In genomic region chr3:172461530-172462138, GRCh38 we compare ENCODE assay signal across 9 cellular contexts. TPM values are rescaled to one million over a fixed set of nuclear protein-coding genes. Genes with fewer than 3 reads are reported as not detected.
DNase-seq lines count a peak whose midpoint lies in the region; ATAC-seq and TF ChIP-seq lines count a peak whose summit lies in the region.
"Had no signal": no experiment of that assay in that cellular context is flagged by ENCODE, and none has a peak within 500 bp of the region (broad histone marks: within the 10 kb centered on the region; RNA-seq: fewer than 3 reads in every experiment).

No MANE protein-coding gene starts in this region.

- H3K27me3 Mint-ChIP-seq in immature natural killer cell (ENCODE audit: low read depth in 3 of 3) = peaks cover 0 to 5% (median under 1%) of the 10 kb centered on the region in 3 donors
- H3K27me3 Mint-ChIP-seq in activated CD4-positive, alpha-beta memory T cell treated with anti-CD3 and anti-CD28 coated beads for 36 hours = no peaks in the 10 kb centered on the region

- H3K4me3 ChIP-seq in AG09309 (ENCODE audit: control insufficient read depth, low read depth, low read length) (no peak overlapping the region), WI38 (ENCODE audit: low read depth, low read length) (no peak overlapping the region)
- H3K4me3 ChIP-seq: HAP-1 had no signal

- POLR2A ChIA-PET in activated CD4-positive, alpha-beta memory T cell treated with anti-CD3 and anti-CD28 coated beads for 36 hours (lab: Charles Lee) = interaction anchor here (0.7 kb wide), 1 partner anchor 134 kb away, joined by 3 read pairs; no protein-coding TSS in a partner anchor

- H3K4me1 Mint-ChIP-seq in immature natural killer cell = no peaks in the 10 kb centered on the region
- H3K4me1 Mint-ChIP-seq in activated CD4-positive, alpha-beta memory T cell treated with anti-CD3 and anti-CD28 coated beads for 36 hours (ENCODE audit: low read depth) = no peaks in the 10 kb centered on the region

- no peak overlapping the region for H3K27ac Mint-ChIP-seq in immature natural killer cell
- H3K27ac Mint-ChIP-seq in activated CD4-positive, alpha-beta memory T cell treated with anti-CD3 and anti-CD28 coated beads for 36 hours = no peak overlapping the region

- intact Hi-C loops in activated CD4-positive, alpha-beta memory T cell treated with anti-CD3 and anti-CD28 coated beads for 36 hours (cut with micrococcal nuclease) = loop anchor here (1.0 kb wide), 1 partner anchor 135 kb away; no protein-coding TSS in a partner anchor

- no peak overlapping the region for H3K4me3 Mint-ChIP-seq in immature natural killer cell
- no peak overlapping the region for H3K4me3 Mint-ChIP-seq in activated CD4-positive, alpha-beta memory T cell treated with anti-CD3 and anti-CD28 coated beads for 36 hours

- ATAC-seq in GM18868 (IDR thresholded peaks at IDR 0.05; ENCODE audit: unreplicated experiment) = peak; percentile 78
- ATAC-seq in HG03439 (IDR thresholded peaks at IDR 0.05; ENCODE audit: unreplicated experiment) = no peak

- H3K36me3 Mint-ChIP-seq in immature natural killer cell = no peaks in the 10 kb centered on the region
- H3K36me3 Mint-ChIP-seq in activated CD4-positive, alpha-beta memory T cell treated with anti-CD3 and anti-CD28 coated beads for 36 hours = no peaks in the 10 kb centered on the region

- TF ChIP-seq CTCF in AG09309 (IDR thresholded peaks at IDR 0.05; ENCODE audit: control insufficient read depth, insufficient read depth, low read depth, low read length, missing control alignments) = peak; percentile 85
- peak; percentile 87 for TF ChIP-seq CTCF in WI38 (IDR thresholded peaks at IDR 0.05; ENCODE audit: low read depth, low read length)

- no peak for DNase-seq in AG09309 (ENCODE audit: low read depth)
- peak; percentile 46 for DNase-seq in M059J (ENCODE audit: low read depth)
- DNase-seq in immature natural killer cell = peak in 2 of 3 donors; percentile 32 to 35
- no peak for DNase-seq in stimulated activated CD4-positive, alpha-beta T cell treated with anti-CD3 and anti-CD28 coated beads, Interleukin-15, amount 100 ng/mL, for 24 hours
- no peak for DNase-seq in activated CD4-positive, alpha-beta memory T cell treated with anti-CD3 and anti-CD28 coated beads for 36 hours

- CTCF ChIA-PET in activated CD4-positive, alpha-beta memory T cell treated with anti-CD3 and anti-CD28 coated beads for 36 hours (lab: Charles Lee) = interaction anchor here (0.6 to 2.9 kb wide), 61 partner anchors 9 to 1540 kb away, joined by 3 to 33 read pairs (median 3); partner anchors contain the start of gene GHSR

- no peaks in the 10 kb centered on the region for H3K9me3 Mint-ChIP-seq in immature natural killer cell
- no peaks in the 10 kb centered on the region for H3K9me3 Mint-ChIP-seq in activated CD4-positive, alpha-beta memory T cell treated with anti-CD3 and anti-CD28 coated beads for 36 hours

RNA-seq across cellular contexts. Expression of gene GHSR, which starts 13.4 kb away (rescaled TPM):
- total RNA-seq in M059J (2014; rRNA removed; shearing (Covaris generic)) = not detected in 2 replicates
- polyA plus RNA-seq in immature natural killer cell = 1 to 10 TPM in 2 of 3 donors, not detected in 1; 2.1 to 4.3 TPM
- total RNA-seq in activated CD4-positive, alpha-beta memory T cell treated with anti-CD3 and anti-CD28 coated beads for 36 hours = not detected

Comparison
In these comparisons a context has a peak if more than half of its experiments do, and no peak if none do; other contexts are left out.
1. DNase-seq: peak in M059J (single experiment) and immature natural killer cell (2 of 3); none in AG09309 (single experiment), stimulated activated CD4-positive, alpha-beta T cell treated with anti-CD3 and anti-CD28 coated beads, Interleukin-15, amount 100 ng/mL, for 24 hours (single experiment) and activated CD4-positive, alpha-beta memory T cell treated with anti-CD3 and anti-CD28 coated beads for 36 hours (single experiment).